Comparison of ENCODE assay signal across 23 cellular contexts in genomic region chr1:65330822-65331221, GRCh38. TPM values are rescaled to one million over a fixed set of nuclear protein-coding genes. Genes with fewer than 3 reads are reported as not detected.
DNase-seq lines count a peak whose midpoint lies in the region; ATAC-seq, FAIRE-seq and TF ChIP-seq lines count a peak whose summit lies in the region.
"Had no signal": no experiment of that assay in that cellular context is flagged by ENCODE, and none has a peak within 500 bp of the region (broad histone marks: within the 10 kb centered on the region; RNA-seq: fewer than 3 reads in every experiment).

No MANE protein-coding gene starts in this region.

- CTCF ChIA-PET in H1 (lab: Charles Lee; ENCODE audit: partially characterized antibody): no interaction called here

- TF ChIP-seq RAD21 in H1 (IDR thresholded peaks at IDR 0.05 in 1 of 2, conservative IDR thresholded peaks at IDR 0.05 in 1 of 2; ENCODE audit: low read depth in 2 of 2, low read length in 2 of 2): no peak

- no peak overlapping the region for H3K18ac ChIP-seq in H1 (ENCODE audit: extremely low read depth, low read length)

- H3K27me3 ChIP-seq in GM23338 (ENCODE audit: insufficient read depth) (no peaks in the 10 kb centered on the region), H1 (replicated peaks in 1 of 4; ENCODE audit: control insufficient read depth in 3 of 4, extremely low read depth in 1 of 4, insufficient read depth in 3 of 4, low read length in 3 of 4) (no peaks in the 10 kb centered on the region)

- H2BK5ac ChIP-seq in H1 (ENCODE audit: low read depth, low read length): no peak overlapping the region

- H3K27ac ChIP-seq in GM23338 (ENCODE audit: low read depth) (no peak overlapping the region), H1 (ENCODE audit: low read depth, low read length) (no peak overlapping the region)
- H3K27ac ChIP-seq: HL-60, PC-9, SJCRH30 had no signal

- 0 out of 2 replicates have a peak, but pooled peaks cover 4% of the 10 kb centered on the region for H3K9me2 ChIP-seq in GM23338 (ENCODE audit: insufficient read depth)

- H2AFZ ChIP-seq in GM23338 (no peak overlapping the region), H1 (ENCODE audit: low read length) (peak overlapping the region; percentile 82; the same call in 1 of the 2 replicates)
- H2AFZ ChIP-seq: PC-9 had no signal

- no peaks in the 10 kb centered on the region for H3K27me3 Mint-ChIP-seq in GM23338 (ENCODE audit: insufficient read depth, low read depth, poor library complexity)

- H3K23ac ChIP-seq in H1 (ENCODE audit: insufficient read length): no peak overlapping the region

- no peaks in the 10 kb centered on the region for H3K9me3 ChIP-seq in H1 (ENCODE audit: insufficient read depth in 2 of 2, low read depth in 1 of 2, low read length in 1 of 2)
- H3K9me3 ChIP-seq: MG63, SJCRH30 had no signal

- H3K4me3 Mint-ChIP-seq in GM23338: no peak overlapping the region

- H3K4me3 ChIP-seq in GM23338 (no peak overlapping the region), H1 (ENCODE audit: extremely low read depth in 1 of 4, insufficient read depth in 2 of 4, low read depth in 3 of 4, low read length in 4 of 4) (no peak overlapping the region)
- H3K4me3 ChIP-seq: MG63, PC-9, SJCRH30 had no signal

- no peaks in the 10 kb centered on the region for H3K23me2 ChIP-seq in H1 (ENCODE audit: low read depth, low read length)

- H3F3A ChIP-seq in GM23338 (replicated peaks; ENCODE audit: low read depth): no peaks in the 10 kb centered on the region

- FAIRE-seq in H1 (lab: Jason Lieb, UNC): peak; percentile 86
- FAIRE-seq: D721Med, GM18507 had no signal

- no peak overlapping the region for H2BK20ac ChIP-seq in H1 (ENCODE audit: low read length)

- peak; percentile 83 for DNase-seq in GM23338 (ENCODE audit: low spot score)
- peak; percentile 4 for DNase-seq in SK-MEL-5 (ENCODE audit: low read depth, low spot score)
- no peak for DNase-seq in H1 (ENCODE audit: low read depth in 1 of 2, low spot score in 2 of 2)
- peak; percentile 58 for DNase-seq in iPS-NIHi7 (ENCODE audit: extremely low spot score)
- DNase-seq in stimulated activated CD4-positive, alpha-beta T cell treated with anti-CD3 and anti-CD28 coated beads, Interleukin-2, amount 100 ng/mL, for 24 hours: no peak
- no peak for DNase-seq in activated effector memory CD4-positive, alpha-beta T cell treated with anti-CD3 and anti-CD28 coated beads, Interleukin-2, amount 50 U/mL, for 16 hours
- no peak for DNase-seq in HuH-7 (ENCODE audit: low spot score)
- DNase-seq: HCEC 1CT, KG1, MG63, NCI-H1105 treated with DMSO at 0.1 percent for 48 hours, NCI-H146, NCI-H2029, NCI-H446, NCI-H524 treated with DMSO at 0.1 percent for 48 hours, NCI-H774, PC-9, SJCRH30 had no signal

- POLR2A ChIA-PET in H1 (lab: Charles Lee; ENCODE audit: partially characterized antibody): interaction anchor here (0.6 to 0.9 kb wide), 3 partner anchors 63 to 92 kb away, joined by 3 read pairs; no protein-coding TSS in a partner anchor

- no peak overlapping the region for H3K14ac ChIP-seq in H1 (ENCODE audit: insufficient read length)

- in situ Hi-C loops in SK-MEL-5 (cut with HindIII; ENCODE audit: low pct_unique_long_range_greater_than_20kb, low sequenced_read_pairs): no loop called here

- no peak overlapping the region for H3K27ac Mint-ChIP-seq in GM23338

- H3K9ac ChIP-seq in H1 (replicated peaks in 1 of 4; ENCODE audit: extremely low read depth in 1 of 4, low read depth in 3 of 4, low read length in 3 of 4): no peak overlapping the region

- no peak overlapping the region for H2BK15ac ChIP-seq in H1 (ENCODE audit: low read length)

- H3K36me3 ChIP-seq in GM23338 (ENCODE audit: insufficient read depth) (no peaks in the 10 kb centered on the region), H1 (ENCODE audit: control insufficient read depth in 2 of 4, insufficient read depth in 4 of 4, low read length in 3 of 4) (no peaks in the 10 kb centered on the region)
- H3K36me3 ChIP-seq: MG63, SJCRH30 had no signal

- H3K79me2 ChIP-seq in GM23338 (replicated peaks; ENCODE audit: insufficient read depth): no peaks in the 10 kb centered on the region
- H3K79me2 ChIP-seq in H1 (ENCODE audit: control insufficient read depth in 1 of 2, insufficient read depth in 2 of 2, low read length in 2 of 2): no peaks in the 10 kb centered on the region

- no peak overlapping the region for H4K91ac ChIP-seq in H1 (replicated peaks; ENCODE audit: insufficient read length, low read length)

- H3K79me1 ChIP-seq in H1 (ENCODE audit: low read depth, low read length): no peaks in the 10 kb centered on the region

- no peak for TF ChIP-seq EP300 in H1 (IDR thresholded peaks at IDR 0.05; ENCODE audit: borderline replicate concordance in 1 of 2, low read depth in 2 of 2, low read length in 2 of 2)

- H3K9me3 Mint-ChIP-seq in GM23338: no peaks in the 10 kb centered on the region; the same call in 2 of the 3 replicates

- H3K4me2 ChIP-seq in GM23338 (no peak overlapping the region), H1 (ENCODE audit: insufficient read depth in 1 of 2, low read depth in 2 of 2, low read length in 2 of 2) (no peak overlapping the region)
- H3K4me2 ChIP-seq: PC-9 had no signal

- ATAC-seq in GM23338 (peak; percentile 84), GM19324 (IDR thresholded peaks at IDR 0.05; ENCODE audit: low FRiP score, unreplicated experiment) (no peak)
- ATAC-seq: Right ventricle myocardium inferior had no signal

- H3K56ac ChIP-seq in H1 (replicated peaks; ENCODE audit: insufficient read length, low read depth, low read length): no peak overlapping the region

- H2BK120ac ChIP-seq in H1 (replicated peaks; ENCODE audit: low read depth, low read length): no peak overlapping the region

- no peaks in the 10 kb centered on the region for H3K4me1 Mint-ChIP-seq in GM23338

- H4K8ac ChIP-seq in H1 (ENCODE audit: extremely low read depth, insufficient read depth, low read length): no peak overlapping the region

- H3K36me3 Mint-ChIP-seq in GM23338 (ENCODE audit: low read depth): no peaks in the 10 kb centered on the region

- H3K4me1 ChIP-seq in GM23338 (ENCODE audit: insufficient read depth): no peaks in the 10 kb centered on the region
- no peaks in the 10 kb centered on the region for H3K4me1 ChIP-seq in H1 (replicated peaks in 1 of 4; ENCODE audit: control insufficient read depth in 3 of 4, insufficient read depth in 4 of 4, low read length in 3 of 4)
- H3K4me1 ChIP-seq: SJCRH30 had no signal

- TF ChIP-seq POLR2A in H1 (IDR thresholded peaks at IDR 0.05; ENCODE audit: control extremely low read depth in 1 of 2, low read depth in 2 of 2, low read length in 2 of 2): no peak

- WGBS in H1 (ENCODE audit: extremely low coverage in 1 of 2, insufficient coverage in 1 of 2, insufficient read length in 1 of 2, insufficient replicate concordance in 2 of 2, low coverage in 1 of 2, low lambda C conversion rate in 2 of 2, missing lambda C conversion rate in 1 of 2), 2 experiments: 73% methylated on average over 6 of the region's 6 CpGs; no CpG with 5 or more reads in 1 of the 2 experiments

- no peak overlapping the region for H2AK5ac ChIP-seq in H1 (ENCODE audit: low read depth, low read length)

- H3K4ac ChIP-seq in H1 (replicated peaks; ENCODE audit: insufficient read length, low read depth, low read length): no peak overlapping the region

- no peak overlapping the region for H4K5ac ChIP-seq in H1 (ENCODE audit: insufficient read length, low read depth, low read length)

- no peak for TF ChIP-seq CTCF in GM23338 (conservative IDR thresholded peaks at IDR 0.05; ENCODE audit: low read depth in 2 of 2)
- no peak for TF ChIP-seq CTCF in H1 (IDR thresholded peaks at IDR 0.05; ENCODE audit: control extremely low read depth in 1 of 3, insufficient read depth in 1 of 3, low read depth in 1 of 3, low read length in 3 of 3)

- H4K20me1 ChIP-seq in GM23338 (replicated peaks; ENCODE audit: insufficient read depth): no peaks in the 10 kb centered on the region
- H4K20me1 ChIP-seq in H1 (replicated peaks in 1 of 2; ENCODE audit: control insufficient read depth in 1 of 2, insufficient read depth in 2 of 2, low read length in 2 of 2): no peaks in the 10 kb centered on the region

- no peak overlapping the region for H2BK12ac ChIP-seq in H1 (ENCODE audit: low read depth, low read length)

TF ChIP-seq in GM23338, 12 proteins besides CTCF, POLR2A, EP300 and RAD21 (continues in another document):
- no peak for TF ChIP-seq EZH2 (IDR thresholded peaks at IDR 0.05; ENCODE audit: low read depth, unreplicated experiment)

TF ChIP-seq in H1, 55 proteins besides CTCF, POLR2A, EP300 and RAD21 (continues in another document):
- TF ChIP-seq TBP (IDR thresholded peaks at IDR 0.05; ENCODE audit: low read depth, low read length) (no peak), SIRT6 (IDR thresholded peaks at IDR 0.05; ENCODE audit: low read length) (no peak), E2F6 (IDR thresholded peaks at IDR 0.05) (peak; percentile 42; the same call in 1 of the 2 replicates), SP1 (IDR thresholded peaks at IDR 0.05; ENCODE audit: low read depth, low read length) (peak; percentile 48; the same call in 1 of the 2 replicates), SP4 (IDR thresholded peaks at IDR 0.05; ENCODE audit: low read length) (no peak), FOSL1 (IDR thresholded peaks at IDR 0.05; ENCODE audit: insufficient read depth, low read depth, low read length) (no peak)

RNA-seq across cellular contexts. Expression of gene DNAJC6, which starts 21.5 kb away (rescaled TPM):
- 4.6 and 7.4 TPM in 2 replicates for total RNA-seq in GM23338 (2014; rRNA removed; shearing (Covaris generic))
- polyA plus RNA-seq in GM23338 (2016; fragmentation: Nextera tagmentation; extraction: Ambion mirVana) (1.6 and 2.4 TPM in 2 replicates), H1 (2011; rRNA removed) (1.6 and 2.3 TPM in 2 replicates)
- total RNA-seq in SK-MEL-5 (2014; rRNA removed; shearing (Covaris generic)): 0.40 and 0.93 TPM in 2 replicates
- polyA plus RNA-seq in SK-MEL-5 (2015; cell fraction: cytosol; rRNA removed): 0.14 and 2.5 TPM in 2 replicates
- polyA plus RNA-seq in SK-MEL-5 (2015; cell fraction: nucleus; rRNA removed): 0.11 and 0.30 TPM in 2 replicates
- total RNA-seq in H1 (2021; fragmentation: NEBNext Ultra II Directional; extraction: Animal tissue kit (Norgen Biotek cat#: 25700)): 3.0 and 3.7 TPM in 2 replicates
- 2.0 TPM for polyA plus RNA-seq in H1 (2011; cell fraction: cytosol; rRNA removed)
- 3.4 TPM for polyA plus RNA-seq in H1 (2011; cell fraction: nucleus; rRNA removed)
- polyA plus RNA-seq in H1 (2012, experiment 1 of 2): 1.9 to 2.5 TPM (median 2.4 TPM) in 4 replicates
- 0.12 TPM for polyA plus RNA-seq in H1 (2012, experiment 2 of 2)
- polyA plus RNA-seq in H1 (2013, experiment 1 of 2): 1.9 TPM
- 1.6 TPM for polyA plus RNA-seq in H1 (2013, experiment 2 of 2)
- polyA minus RNA-seq in H1 (2011; rRNA and poly(A)+ RNA removed): 7.9 and 8.6 TPM in 2 replicates
- 5.2 TPM for polyA minus RNA-seq in H1 (2011; cell fraction: cytosol; rRNA and poly(A)+ RNA removed)
- polyA minus RNA-seq in H1 (2011; cell fraction: nucleus; rRNA and poly(A)+ RNA removed): 16.4 TPM

Comparison
In these comparisons a context has a peak if more than half of its experiments do, and no peak if none do; other contexts are left out.
1. DNase-seq: peak in GM23338 (single experiment), SK-MEL-5 (single experiment) and iPS-NIHi7 (single experiment); none in H1 (0 of 2), stimulated activated CD4-positive, alpha-beta T cell treated with anti-CD3 and anti-CD28 coated beads, Interleukin-2, amount 100 ng/mL, for 24 hours (0 of 2), activated effector memory CD4-positive, alpha-beta T cell treated with anti-CD3 and anti-CD28 coated beads, Interleukin-2, amount 50 U/mL, for 16 hours (single experiment) and HuH-7 (single experiment).